Comparison of ENCODE assay signal across 16 cellular contexts in genomic region chr2:231920366-231920765, GRCh38. TPM values are rescaled to one million over a fixed set of nuclear protein-coding genes. Genes with fewer than 3 reads are reported as not detected.
A peak's percentile ranks its signal among the peaks of the same experiment; 100 is the strongest.
DNase-seq lines count a peak whose midpoint lies in the region; ATAC-seq and TF ChIP-seq lines count a peak whose summit lies in the region.
"Had no signal": no experiment of that assay in that cellular context is flagged by ENCODE, and none has a peak within 500 bp of the region (broad histone marks: within the 10 kb centered on the region; RNA-seq: fewer than 3 reads in every experiment).

No MANE protein-coding gene starts in this region.

- H3K4me3 ChIP-seq in H7 (ENCODE audit: insufficient read depth, low read depth, low read length) (no peak overlapping the region), lower lobe of right lung (no peak overlapping the region), upper lobe of right lung (no peak overlapping the region)
- H3K4me3 ChIP-seq: BLaER1 had no signal

- peaks cover 14% of the 10 kb centered on the region for H3K27me3 ChIP-seq in H7 (ENCODE audit: control insufficient read depth, insufficient read depth, low read length)
- peaks cover 36% of the 10 kb centered on the region for H3K27me3 ChIP-seq in lower lobe of right lung (ENCODE audit: low read depth)
- peaks cover 30% of the 10 kb centered on the region for H3K27me3 ChIP-seq in upper lobe of right lung

- no peak overlapping the region for H3K27ac ChIP-seq in lower lobe of right lung
- no peak overlapping the region for H3K27ac ChIP-seq in upper lobe of right lung
- H3K27ac ChIP-seq: BLaER1 had no signal

- ATAC-seq in Right ventricle myocardium inferior (no peak), left cardiac atrium (no peak), lower lobe of right lung (no peak), upper lobe of right lung (no peak), GM21825 (IDR thresholded peaks at IDR 0.05; ENCODE audit: unreplicated experiment) (no peak)

- no peak for TF ChIP-seq CTCF in lower lobe of right lung (IDR thresholded peaks at IDR 0.05)
- TF ChIP-seq CTCF in upper lobe of right lung (IDR thresholded peaks at IDR 0.05), result no peak

- DNase-seq in Right ventricle myocardium inferior (ENCODE audit: missing footprints) (peak; percentile 1), left cardiac atrium (no peak), H7 (peak; percentile 19), lower lobe of right lung (peak; percentile 20), upper lobe of right lung (peak; percentile 26)
- DNase-seq in effector CD4-positive, alpha-beta T cell, result no peak
- DNase-seq: 8988T; AML-193; Caco-2; CD8-positive, alpha-beta memory T cell; DMS53; GF-D8 had no signal

- H3K4me1 ChIP-seq in lower lobe of right lung, result peaks cover 6% of the 10 kb centered on the region
- peaks cover 4% of the 10 kb centered on the region for H3K4me1 ChIP-seq in upper lobe of right lung
- H3K4me1 ChIP-seq: Caco-2 had no signal

- H3K9me3 ChIP-seq in lower lobe of right lung, result no peaks in the 10 kb centered on the region
- no peaks in the 10 kb centered on the region for H3K9me3 ChIP-seq in upper lobe of right lung
- H3K9me3 ChIP-seq: BLaER1, Caco-2 had no signal

- H3K36me3 ChIP-seq in H7 (replicated peaks; ENCODE audit: control insufficient read depth, insufficient read depth, low read length) (no peaks in the 10 kb centered on the region), lower lobe of right lung (no peaks in the 10 kb centered on the region), upper lobe of right lung (no peaks in the 10 kb centered on the region)

- intact Hi-C loops in Right ventricle myocardium inferior (cut with DNase I), result no loop called here
- intact Hi-C loops in left cardiac atrium (cut with DNase I), result no loop called here
- intact Hi-C loops in lower lobe of right lung (cut with DNase I), result loop anchor here (10.0 kb wide), 1 partner anchor 224 kb away; no protein-coding TSS in a partner anchor
- intact Hi-C loops in upper lobe of right lung (cut with DNase I), result loop anchor here (10.0 kb wide), 1 partner anchor 514 kb away; no protein-coding TSS in a partner anchor

RNA-seq across cellular contexts. Expression of gene NPPC, which starts 5.8 kb away (rescaled TPM):
- total RNA-seq in Right ventricle myocardium inferior, result 16.1 TPM
- total RNA-seq in left cardiac atrium, result 1 to 10 TPM; 3.7 to 7.2 TPM
- total RNA-seq in H7 (2014; rRNA removed; shearing (Covaris generic)), result 0.18 and 1.1 TPM in 2 replicates
- total RNA-seq in lower lobe of right lung, result not detected
- total RNA-seq in upper lobe of right lung, result not detected
- total RNA-seq: Caco-2; CD8-positive, alpha-beta memory T cell; H4; HT-29 had no signal

RNA-seq across cellular contexts. Expression of gene DIS3L2, which starts 41.1 kb away (rescaled TPM):
- total RNA-seq in Right ventricle myocardium inferior (16.9 TPM), left cardiac atrium (10 to 100 TPM; 17.6 to 18.6 TPM), lower lobe of right lung (34.4 TPM), upper lobe of right lung (35.8 TPM)
- total RNA-seq in H7 (2014; rRNA removed; shearing (Covaris generic)), result 22.7 and 26.5 TPM in 2 replicates

Comparison
In these comparisons a context has a peak if more than half of its experiments do, and no peak if none do; other contexts are left out.
1. DNase-seq: peak in Right ventricle myocardium inferior (single experiment), H7 (single experiment), lower lobe of right lung (single experiment) and upper lobe of right lung (single experiment); none in left cardiac atrium (single experiment) and effector CD4-positive, alpha-beta T cell (single experiment).
2. intact Hi-C loops: an anchor here in lower lobe of right lung (10.0 kb wide) and upper lobe of right lung (10.0 kb wide); none called in Right ventricle myocardium inferior and left cardiac atrium.